ENCODE assay signal across 30 cellular contexts in genomic region chr2:67158718-67159117, GRCh38.
"Had no signal": no experiment of that assay in that cellular context is flagged by ENCODE, and none has a peak within 500 bp of the region (broad histone marks: within the 10 kb centered on the region; RNA-seq: fewer than 3 reads in every experiment).

No MANE protein-coding gene starts in this region.

- H3K27me3 ChIP-seq: MG63 had no signal

- H3K9ac ChIP-seq: KMS-11 had no signal

- H3K9me3 ChIP-seq: MG63 had no signal

- H3K4me3 ChIP-seq: MG63 had no signal

- H3K4me2 ChIP-seq: KMS-11 had no signal

- H3K36me3 ChIP-seq: MG63 had no signal

- H3K27ac ChIP-seq: KMS-11 had no signal

- DNase-seq: Karpas-422, Kasumi-1, MG63, MM.1S, MV-4-11, NCI-H1048, NCI-H1092, NCI-H1092 treated with DMSO at 0.1 percent for 48 hours, NCI-H1105, NCI-H1417 treated with DMSO at 0.1 percent for 48 hours, NCI-H1436, NCI-H1436 treated with DMSO at 0.1 percent for 48 hours, NCI-H146, NCI-H1694, NCI-H1694 treated with DMSO at 0.1 percent for 48 hours, NCI-H187, NCI-H187 treated with DMSO at 0.1 percent for 48 hours, NCI-H1930, NCI-H2029, NCI-H2029 treated with DMSO at 0.1 percent for 48 hours, NCI-H2081, NCI-H2081 treated with DMSO at 0.1 percent for 48 hours, NCI-H2107, NCI-H2171, NCI-H2171 treated with DMSO at 0.1 percent for 48 hours, NCI-H2227 treated with DMSO at 0.1 percent for 48 hours, NCI-H226, NCI-H345, NCI-H510A had no signal
